Comparison of ENCODE assay signal across 17 cellular contexts in the genomic region with DNA sequence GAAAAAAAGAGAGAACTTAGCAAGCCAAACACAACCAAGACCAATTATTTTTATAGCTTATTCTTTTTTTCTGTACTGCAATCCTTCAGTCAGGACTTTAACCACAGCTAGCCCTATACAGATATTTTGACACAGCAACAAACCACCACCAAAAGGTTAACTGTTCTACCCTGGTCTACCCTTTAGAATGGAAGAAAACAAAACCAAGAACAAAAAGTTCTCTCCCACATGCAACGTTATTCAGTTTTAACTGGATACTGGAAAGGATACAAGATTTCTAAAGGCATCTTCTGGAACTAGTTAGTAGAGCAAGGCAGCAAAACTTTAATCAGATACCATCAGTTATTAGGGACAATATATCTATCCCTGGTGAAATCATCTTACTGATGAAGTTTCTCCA. TPM values are rescaled to one million over a fixed set of nuclear protein-coding genes. Genes with fewer than 3 reads are reported as not detected.
DNase-seq lines count a peak whose midpoint lies in the region; ATAC-seq, FAIRE-seq and TF ChIP-seq lines count a peak whose summit lies in the region.
"Had no signal": no experiment of that assay in that cellular context is flagged by ENCODE, and none has a peak within 500 bp of the region (broad histone marks: within the 10 kb centered on the region; RNA-seq: fewer than 3 reads in every experiment).

No MANE protein-coding gene starts in this region.

- no peak for ATAC-seq in CD4-positive, CD25-positive, alpha-beta regulatory T cell (ENCODE audit: low read depth in 2 of 2)

- peaks cover 13% of the 10 kb centered on the region for H3K36me3 Mint-ChIP-seq in CD4-positive, CD25-positive, alpha-beta regulatory T cell
- peaks cover 7% of the 10 kb centered on the region for H3K36me3 Mint-ChIP-seq in astrocyte (ENCODE audit: low read depth, unreplicated experiment)
- H3K36me3 Mint-ChIP-seq in activated naive CD4-positive, alpha-beta T cell treated with anti-CD3 and anti-CD28 coated beads for 36 hours (ENCODE audit: low read depth) = peaks cover 13% of the 10 kb centered on the region

- H3K79me2 ChIP-seq in astrocyte (ENCODE audit: insufficient read depth, low read length) = peaks cover 66% of the 10 kb centered on the region
- H3K79me2 ChIP-seq in mesendoderm (ENCODE audit: control insufficient read depth, insufficient read depth, low read length) = peaks cover 31% of the 10 kb centered on the region

- H4K8ac ChIP-seq in mesendoderm (ENCODE audit: low read depth, low read length) = no peak overlapping the region

- no peak overlapping the region for H2BK15ac ChIP-seq in mesendoderm (replicated peaks; ENCODE audit: low read depth)

- no peak overlapping the region for H3K56ac ChIP-seq in mesendoderm (ENCODE audit: low read length)

- TF ChIP-seq CTCF in astrocyte (IDR thresholded peaks at IDR 0.05; ENCODE audit: insufficient read depth, low read depth, low read length) = no peak

- no peaks in the 10 kb centered on the region for H3K9me3 Mint-ChIP-seq in CD4-positive, CD25-positive, alpha-beta regulatory T cell
- H3K9me3 Mint-ChIP-seq in astrocyte (ENCODE audit: unreplicated experiment) = no peaks in the 10 kb centered on the region
- H3K9me3 Mint-ChIP-seq in activated naive CD4-positive, alpha-beta T cell treated with anti-CD3 and anti-CD28 coated beads for 36 hours = no peaks in the 10 kb centered on the region

- peaks cover 16% of the 10 kb centered on the region for H3K79me1 ChIP-seq in mesendoderm (ENCODE audit: low read length)

- no peaks in the 10 kb centered on the region for H3K4me1 ChIP-seq in CD4-positive, CD25-positive, alpha-beta regulatory T cell (ENCODE audit: control insufficient read depth, insufficient read depth, low read length, poor library complexity, severe bottlenecking)
- no peaks in the 10 kb centered on the region for H3K4me1 ChIP-seq in astrocyte (ENCODE audit: insufficient read depth, low read length)
- peaks cover 2% of the 10 kb centered on the region for H3K4me1 ChIP-seq in mesendoderm (ENCODE audit: control insufficient read depth, low read depth, low read length)

- peaks cover 19 to 33% (median 29%) of the 10 kb centered on the region in 4 donors for H3K4me1 Mint-ChIP-seq in CD4-positive, CD25-positive, alpha-beta regulatory T cell
- peaks cover 32% of the 10 kb centered on the region for H3K4me1 Mint-ChIP-seq in astrocyte (ENCODE audit: low read depth, unreplicated experiment)
- H3K4me1 Mint-ChIP-seq in activated naive CD4-positive, alpha-beta T cell treated with anti-CD3 and anti-CD28 coated beads for 36 hours (ENCODE audit: low read depth) = peaks cover 10% of the 10 kb centered on the region

- no CpG with 5 or more reads among the region's 1 CpG for WGBS in mesendoderm (ENCODE audit: extremely low coverage, insufficient coverage, low lambda C conversion rate)

- H4K20me1 ChIP-seq in astrocyte (ENCODE audit: insufficient read depth, low read length) = peaks cover 45% of the 10 kb centered on the region

- no peak overlapping the region for H3K23ac ChIP-seq in mesendoderm (ENCODE audit: low read length)

- no peaks in the 10 kb centered on the region for H3K27me3 ChIP-seq in CD4-positive, CD25-positive, alpha-beta regulatory T cell (ENCODE audit: control insufficient read depth, insufficient read depth, low read length)
- no peaks in the 10 kb centered on the region for H3K27me3 ChIP-seq in astrocyte (ENCODE audit: insufficient read depth, low read length)
- H3K27me3 ChIP-seq in mesendoderm (ENCODE audit: insufficient read depth, low read length, poor library complexity) = no peaks in the 10 kb centered on the region

- peak overlapping the region in 2 of 3 donors; percentile 4 to 5 for H3K27ac Mint-ChIP-seq in CD4-positive, CD25-positive, alpha-beta regulatory T cell
- no peak overlapping the region for H3K27ac Mint-ChIP-seq in astrocyte (ENCODE audit: unreplicated experiment)
- H3K27ac Mint-ChIP-seq in activated naive CD4-positive, alpha-beta T cell treated with anti-CD3 and anti-CD28 coated beads for 36 hours = no peak overlapping the region

- no peaks in the 10 kb centered on the region for H3K9me3 ChIP-seq in CD4-positive, CD25-positive, alpha-beta regulatory T cell (ENCODE audit: control insufficient read depth in 2 of 2, low read length in 2 of 2)
- H3K9me3 ChIP-seq in astrocyte (ENCODE audit: insufficient read depth, low read depth, low read length) = no peaks in the 10 kb centered on the region

- DNase-seq in CD4-positive, CD25-positive, alpha-beta regulatory T cell = no peak
- DNase-seq in astrocyte (ENCODE audit: low read depth) = no peak
- DNase-seq in fibroblast of peridontal ligament (ENCODE audit: extremely low read depth) = peak; percentile 33
- DNase-seq in skeletal muscle cell (ENCODE audit: low read depth) = peak; percentile 8
- DNase-seq in mesendoderm = no peak
- no peak for DNase-seq in T-helper 9 cell
- no peak for DNase-seq in activated naive CD4-positive, alpha-beta T cell treated with anti-CD3 and anti-CD28 coated beads for 36 hours
- DNase-seq: CD4-positive, alpha-beta memory T cell; DND-41; GDM1; NCI-H1048; NCI-H146; NCI-H2081 treated with DMSO at 0.1 percent for 48 hours; NCI-H524 treated with DMSO at 0.1 percent for 48 hours had no signal

- H3K36me3 ChIP-seq in CD4-positive, CD25-positive, alpha-beta regulatory T cell (ENCODE audit: control insufficient read depth, insufficient read depth, low read length) = peaks cover 13% of the 10 kb centered on the region
- H3K36me3 ChIP-seq in astrocyte (ENCODE audit: insufficient read depth, low read length) (peaks cover 4% of the 10 kb centered on the region), mesendoderm (ENCODE audit: control insufficient read depth, insufficient read depth, low read length) (no peaks in the 10 kb centered on the region)

- H2BK5ac ChIP-seq in mesendoderm (ENCODE audit: low read length) = no peak overlapping the region

- CTCF ChIA-PET in activated naive CD4-positive, alpha-beta T cell treated with anti-CD3 and anti-CD28 coated beads for 36 hours (lab: Charles Lee) = no interaction called here

- H3K4me3 ChIP-seq in CD4-positive, CD25-positive, alpha-beta regulatory T cell (ENCODE audit: low read depth, low read length) = no peak overlapping the region
- H3K4me3 ChIP-seq in astrocyte (ENCODE audit: insufficient read depth, low read depth, low read length) (no peak overlapping the region), skeletal muscle cell (ENCODE audit: low read depth, low read length) (no peak overlapping the region), mesendoderm (ENCODE audit: low read length) (no peak overlapping the region)

- no peak overlapping the region for H2BK120ac ChIP-seq in mesendoderm (ENCODE audit: low read depth, low read length)

- no peak overlapping the region for H3K4me3 Mint-ChIP-seq in CD4-positive, CD25-positive, alpha-beta regulatory T cell
- H3K4me3 Mint-ChIP-seq in astrocyte (ENCODE audit: unreplicated experiment) = no peak overlapping the region
- no peak overlapping the region for H3K4me3 Mint-ChIP-seq in activated naive CD4-positive, alpha-beta T cell treated with anti-CD3 and anti-CD28 coated beads for 36 hours
- H3K4me3 Mint-ChIP-seq: CD4-positive, alpha-beta memory T cell had no signal

- H3K4me2 ChIP-seq in astrocyte (ENCODE audit: low read length) (no peak overlapping the region), mesendoderm (ENCODE audit: low read length) (no peak overlapping the region)

- no peaks in the 10 kb centered on the region for H3K27me3 Mint-ChIP-seq in CD4-positive, CD25-positive, alpha-beta regulatory T cell
- no peaks in the 10 kb centered on the region for H3K27me3 Mint-ChIP-seq in astrocyte (ENCODE audit: low read depth, unreplicated experiment)
- no peaks in the 10 kb centered on the region for H3K27me3 Mint-ChIP-seq in activated naive CD4-positive, alpha-beta T cell treated with anti-CD3 and anti-CD28 coated beads for 36 hours (ENCODE audit: low read depth)
- H3K27me3 Mint-ChIP-seq: CD4-positive, alpha-beta memory T cell had no signal

- FAIRE-seq in astrocyte (lab: Jason Lieb, UNC) = peak; percentile 60
- FAIRE-seq: D721Med, HTR-8/SVneo had no signal

- H3K27ac ChIP-seq in CD4-positive, CD25-positive, alpha-beta regulatory T cell (ENCODE audit: insufficient read depth, low read length, poor library complexity, severe bottlenecking) = no peak overlapping the region
- H3K27ac ChIP-seq in astrocyte (ENCODE audit: low read depth, low read length) (no peak overlapping the region), mesendoderm (ENCODE audit: low read depth, low read length) (no peak overlapping the region)
- H3K27ac ChIP-seq: RWPE1 had no signal

- no peak overlapping the region for H2AK5ac ChIP-seq in mesendoderm (ENCODE audit: low read length)

- no peak overlapping the region for H4K5ac ChIP-seq in mesendoderm (ENCODE audit: low read length)

- no peak overlapping the region for H3K18ac ChIP-seq in mesendoderm (ENCODE audit: low read length)

- intact Hi-C loops in activated naive CD4-positive, alpha-beta T cell treated with anti-CD3 and anti-CD28 coated beads for 36 hours (cut with micrococcal nuclease) = no loop called here

- no peak overlapping the region for H3K4ac ChIP-seq in mesendoderm (ENCODE audit: low read depth, low read length)

- no peak overlapping the region for H2AFZ ChIP-seq in astrocyte (ENCODE audit: low read depth, low read length)

- H3K9ac ChIP-seq in astrocyte (ENCODE audit: low read length) = no peak overlapping the region
- no peak overlapping the region for H3K9ac ChIP-seq in mesendoderm (ENCODE audit: low read length)

RNA-seq across cellular contexts. Expression of a gene that starts 32.6 kb away (rescaled TPM):
- 59.1 TPM for total RNA-seq in CD4-positive, CD25-positive, alpha-beta regulatory T cell
- polyA plus RNA-seq in CD4-positive, CD25-positive, alpha-beta regulatory T cell = 10 to 100 TPM in 3 of 4 donors, 1 to 10 TPM in 1; 9.5 to 12.4 (median 10.7) TPM
- 89.7 and 93.1 TPM in 2 replicates for total RNA-seq in astrocyte
- 73.1 TPM for polyA plus RNA-seq in mesendoderm (2013, experiment 1 of 2)
- polyA plus RNA-seq in mesendoderm (2013, experiment 2 of 2) = 72.9 TPM
- 10 to 100 TPM; 56.8 to 58.1 TPM for total RNA-seq in activated naive CD4-positive, alpha-beta T cell treated with anti-CD3 and anti-CD28 coated beads for 36 hours

Comparison
In these comparisons a context has a peak if more than half of its experiments do, and no peak if none do; other contexts are left out.
1. DNase-seq: peak in fibroblast of peridontal ligament (single experiment) and skeletal muscle cell (single experiment); none in CD4-positive, CD25-positive, alpha-beta regulatory T cell (0 of 3), astrocyte (single experiment), mesendoderm (single experiment), T-helper 9 cell (single experiment) and activated naive CD4-positive, alpha-beta T cell treated with anti-CD3 and anti-CD28 coated beads for 36 hours (single experiment).
2. H3K27ac Mint-ChIP-seq: peak in CD4-positive, CD25-positive, alpha-beta regulatory T cell (2 of 3); none in astrocyte (single experiment) and activated naive CD4-positive, alpha-beta T cell treated with anti-CD3 and anti-CD28 coated beads for 36 hours (single experiment).